ENCODE assay signal across 1 cellular context in the genomic region with DNA sequence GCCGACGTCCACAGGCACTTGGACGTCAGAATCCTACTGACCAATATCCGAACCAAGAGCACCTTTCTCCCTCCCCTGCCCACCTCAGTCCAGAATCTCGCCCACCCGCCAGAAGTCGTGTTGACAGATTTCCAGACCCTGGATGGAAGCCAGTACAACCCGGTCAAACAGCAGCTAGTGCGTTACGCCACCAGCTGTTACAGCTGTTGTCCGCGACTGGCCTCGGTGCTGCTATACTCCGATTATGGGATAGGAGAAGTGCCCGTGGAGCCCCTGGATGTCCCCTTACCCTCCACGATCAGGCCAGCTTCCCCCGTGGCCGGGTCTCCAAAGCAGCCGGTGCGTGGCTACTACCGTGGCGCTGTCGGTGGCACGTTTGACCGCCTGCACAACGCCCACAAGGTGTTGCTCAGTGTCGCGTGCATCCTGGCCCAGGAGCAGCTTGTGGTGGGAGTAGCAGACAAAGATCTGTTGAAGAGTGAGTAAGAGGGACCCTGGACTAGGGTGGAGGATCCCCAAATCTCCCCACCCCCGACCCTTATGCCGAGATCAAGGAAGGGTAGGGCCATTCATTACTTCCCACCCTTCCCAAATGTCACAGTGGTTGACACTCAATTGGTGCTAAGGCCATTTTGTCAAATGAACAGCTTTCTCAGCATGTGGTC.
A peak's percentile ranks its signal among the peaks of the same experiment; 100 is the strongest.
TF ChIP-seq lines count a peak whose summit lies in the region.

No MANE protein-coding gene starts in this region.

TF ChIP-seq in HepG2, 621 proteins besides CTCF, POLR2A, EP300 and RAD21 (continued from another document and continues in another):
- TF ChIP-seq EHMT2 (IDR thresholded peaks at IDR 0.05; ENCODE audit: borderline replicate concordance, low read depth, low read length) (no peak), RARG (CRISPR knock-in tag; IDR thresholded peaks at IDR 0.05; ENCODE audit: low read depth) (0 out of 2 replicates have a peak, but pooled peaks have one; percentile 23), SMC3 (IDR thresholded peaks at IDR 0.05; ENCODE audit: low read length) (no peak), ONECUT2 (CRISPR knock-in tag; IDR thresholded peaks at IDR 0.05) (no peak), RBFOX2 (IDR thresholded peaks at IDR 0.05; ENCODE audit: low read depth, low read length) (no peak), ZSCAN30 (CRISPR knock-in tag; IDR thresholded peaks at IDR 0.05) (no peak), TSC22D2 (CRISPR knock-in tag; IDR thresholded peaks at IDR 0.05; ENCODE audit: borderline replicate concordance) (no peak; the same call in 1 of the 2 replicates), ZSCAN20 (CRISPR knock-in tag; IDR thresholded peaks at IDR 0.05; ENCODE audit: borderline replicate concordance) (no peak), ZMAT3 (CRISPR knock-in tag; conservative IDR thresholded peaks at IDR 0.05) (no peak), ZNF652 (CRISPR knock-in tag; IDR thresholded peaks at IDR 0.05; ENCODE audit: borderline replicate concordance, low read depth) (no peak), SUZ12 (IDR thresholded peaks at IDR 0.05; ENCODE audit: low read depth, low read length) (no peak), SPEN (CRISPR knock-in tag; IDR thresholded peaks at IDR 0.05; ENCODE audit: low read depth) (no peak), ZKSCAN1 (IDR thresholded peaks at IDR 0.05; ENCODE audit: low read length) (no peak), MIXL1 (CRISPR knock-in tag; IDR thresholded peaks at IDR 0.05) (no peak), NCOA2 (CRISPR knock-in tag; IDR thresholded peaks at IDR 0.05) (no peak), ZNF235 (CRISPR knock-in tag; IDR thresholded peaks at IDR 0.05; ENCODE audit: borderline replicate concordance) (no peak), MBNL3 (CRISPR knock-in tag; conservative IDR thresholded peaks at IDR 0.05) (no peak), SSRP1 (CRISPR knock-in tag; IDR thresholded peaks at IDR 0.05) (peak; percentile 90; the same call in 1 of the 2 replicates), TBP (CRISPR knock-in tag; IDR thresholded peaks at IDR 0.05) (no peak), NFIB (CRISPR knock-in tag; IDR thresholded peaks at IDR 0.05; ENCODE audit: borderline replicate concordance) (no peak), ZC3H13 (CRISPR knock-in tag; IDR thresholded peaks at IDR 0.05) (peak; percentile 70; the same call in 1 of the 2 replicates), ZNF558 (CRISPR knock-in tag; IDR thresholded peaks at IDR 0.05; ENCODE audit: borderline replicate concordance) (peak; percentile 11; the same call in 1 of the 2 replicates), ZNF430 (CRISPR knock-in tag; IDR thresholded peaks at IDR 0.05) (0 out of 2 replicates have a peak, but pooled peaks have one; percentile 7), ZIK1 (CRISPR knock-in tag; IDR thresholded peaks at IDR 0.05; ENCODE audit: borderline replicate concordance, low read depth) (no peak; the same call in 1 of the 2 replicates), SALL1 (CRISPR knock-in tag; IDR thresholded peaks at IDR 0.05) (0 out of 2 replicates have a peak, but pooled peaks have one; percentile 10), BRD4 (CRISPR knock-in tag; IDR thresholded peaks at IDR 0.05) (no peak), ZZZ3 (CRISPR knock-in tag; IDR thresholded peaks at IDR 0.05; ENCODE audit: borderline replicate concordance) (no peak), ZNF589 (CRISPR knock-in tag; conservative IDR thresholded peaks at IDR 0.05) (no peak), ZNF761 (CRISPR knock-in tag; conservative IDR thresholded peaks at IDR 0.05) (no peak), PITX1 (CRISPR knock-in tag; IDR thresholded peaks at IDR 0.05) (no peak), ZBTB3 (CRISPR knock-in tag; IDR thresholded peaks at IDR 0.05; ENCODE audit: borderline replicate concordance, low read depth) (no peak), ATF7 (IDR thresholded peaks at IDR 0.05) (no peak), ATF7 (CRISPR knock-in tag; IDR thresholded peaks at IDR 0.05) (no peak), RXRB (CRISPR knock-in tag; IDR thresholded peaks at IDR 0.05; ENCODE audit: borderline replicate concordance) (no peak), KLF15 (CRISPR knock-in tag; IDR thresholded peaks at IDR 0.05; ENCODE audit: borderline replicate concordance) (0 out of 2 replicates have a peak, but pooled peaks have one; percentile 62), ZNF749 (CRISPR knock-in tag; IDR thresholded peaks at IDR 0.05; ENCODE audit: borderline replicate concordance) (no peak), ZNF432 (CRISPR knock-in tag; IDR thresholded peaks at IDR 0.05; ENCODE audit: borderline replicate concordance) (no peak), FOXC1 (CRISPR knock-in tag; IDR thresholded peaks at IDR 0.05; ENCODE audit: borderline replicate concordance) (no peak), MAFG (CRISPR knock-in tag; IDR thresholded peaks at IDR 0.05) (no peak)
- TF ChIP-seq, protein P1, sequence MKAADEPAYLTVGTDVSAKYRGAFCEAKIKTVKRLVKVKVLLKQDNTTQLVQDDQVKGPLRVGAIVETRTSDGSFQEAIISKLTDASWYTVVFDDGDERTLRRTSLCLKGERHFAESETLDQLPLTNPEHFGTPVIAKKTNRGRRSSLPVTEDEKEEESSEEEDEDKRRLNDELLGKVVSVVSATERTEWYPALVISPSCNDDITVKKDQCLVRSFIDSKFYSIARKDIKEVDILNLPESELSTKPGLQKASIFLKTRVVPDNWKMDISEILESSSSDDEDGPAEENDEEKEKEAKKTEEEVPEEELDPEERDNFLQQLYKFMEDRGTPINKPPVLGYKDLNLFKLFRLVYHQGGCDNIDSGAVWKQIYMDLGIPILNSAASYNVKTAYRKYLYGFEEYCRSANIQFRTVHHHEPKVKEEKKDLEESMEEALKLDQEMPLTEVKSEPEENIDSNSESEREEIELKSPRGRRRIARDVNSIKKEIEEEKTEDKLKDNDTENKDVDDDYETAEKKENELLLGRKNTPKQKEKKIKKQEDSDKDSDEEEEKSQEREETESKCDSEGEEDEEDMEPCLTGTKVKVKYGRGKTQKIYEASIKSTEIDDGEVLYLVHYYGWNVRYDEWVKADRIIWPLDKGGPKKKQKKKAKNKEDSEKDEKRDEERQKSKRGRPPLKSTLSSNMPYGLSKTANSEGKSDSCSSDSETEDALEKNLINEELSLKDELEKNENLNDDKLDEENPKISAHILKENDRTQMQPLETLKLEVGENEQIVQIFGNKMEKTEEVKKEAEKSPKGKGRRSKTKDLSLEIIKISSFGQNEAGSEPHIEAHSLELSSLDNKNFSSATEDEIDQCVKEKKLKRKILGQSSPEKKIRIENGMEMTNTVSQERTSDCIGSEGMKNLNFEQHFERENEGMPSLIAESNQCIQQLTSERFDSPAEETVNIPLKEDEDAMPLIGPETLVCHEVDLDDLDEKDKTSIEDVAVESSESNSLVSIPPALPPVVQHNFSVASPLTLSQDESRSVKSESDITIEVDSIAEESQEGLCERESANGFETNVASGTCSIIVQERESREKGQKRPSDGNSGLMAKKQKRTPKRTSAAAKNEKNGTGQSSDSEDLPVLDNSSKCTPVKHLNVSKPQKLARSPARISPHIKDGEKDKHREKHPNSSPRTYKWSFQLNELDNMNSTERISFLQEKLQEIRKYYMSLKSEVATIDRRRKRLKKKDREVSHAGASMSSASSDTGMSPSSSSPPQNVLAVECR (CRISPR knock-in tag; IDR thresholded peaks at IDR 0.05; ENCODE audit: borderline replicate concordance), result peak; percentile 3; the same call in 1 of the 2 replicates
- TF ChIP-seq, protein P2, sequence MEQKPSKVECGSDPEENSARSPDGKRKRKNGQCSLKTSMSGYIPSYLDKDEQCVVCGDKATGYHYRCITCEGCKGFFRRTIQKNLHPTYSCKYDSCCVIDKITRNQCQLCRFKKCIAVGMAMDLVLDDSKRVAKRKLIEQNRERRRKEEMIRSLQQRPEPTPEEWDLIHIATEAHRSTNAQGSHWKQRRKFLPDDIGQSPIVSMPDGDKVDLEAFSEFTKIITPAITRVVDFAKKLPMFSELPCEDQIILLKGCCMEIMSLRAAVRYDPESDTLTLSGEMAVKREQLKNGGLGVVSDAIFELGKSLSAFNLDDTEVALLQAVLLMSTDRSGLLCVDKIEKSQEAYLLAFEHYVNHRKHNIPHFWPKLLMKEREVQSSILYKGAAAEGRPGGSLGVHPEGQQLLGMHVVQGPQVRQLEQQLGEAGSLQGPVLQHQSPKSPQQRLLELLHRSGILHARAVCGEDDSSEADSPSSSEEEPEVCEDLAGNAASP (CRISPR knock-in tag; IDR thresholded peaks at IDR 0.05; ENCODE audit: borderline replicate concordance), result no peak
- TF ChIP-seq, protein P3, sequence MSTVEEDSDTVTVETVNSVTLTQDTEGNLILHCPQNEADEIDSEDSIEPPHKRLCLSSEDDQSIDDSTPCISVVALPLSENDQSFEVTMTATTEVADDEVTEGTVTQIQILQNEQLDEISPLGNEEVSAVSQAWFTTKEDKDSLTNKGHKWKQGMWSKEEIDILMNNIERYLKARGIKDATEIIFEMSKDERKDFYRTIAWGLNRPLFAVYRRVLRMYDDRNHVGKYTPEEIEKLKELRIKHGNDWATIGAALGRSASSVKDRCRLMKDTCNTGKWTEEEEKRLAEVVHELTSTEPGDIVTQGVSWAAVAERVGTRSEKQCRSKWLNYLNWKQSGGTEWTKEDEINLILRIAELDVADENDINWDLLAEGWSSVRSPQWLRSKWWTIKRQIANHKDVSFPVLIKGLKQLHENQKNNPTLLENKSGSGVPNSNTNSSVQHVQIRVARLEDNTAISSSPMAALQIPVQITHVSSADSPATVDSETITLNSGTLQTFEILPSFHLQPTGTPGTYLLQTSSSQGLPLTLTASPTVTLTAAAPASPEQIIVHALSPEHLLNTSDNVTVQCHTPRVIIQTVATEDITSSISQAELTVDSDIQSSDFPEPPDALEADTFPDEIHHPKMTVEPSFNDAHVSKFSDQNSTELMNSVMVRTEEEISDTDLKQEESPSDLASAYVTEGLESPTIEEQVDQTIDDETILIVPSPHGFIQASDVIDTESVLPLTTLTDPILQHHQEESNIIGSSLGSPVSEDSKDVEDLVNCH (CRISPR knock-in tag; IDR thresholded peaks at IDR 0.05), result no peak; the same call in 1 of the 2 replicates
- TF ChIP-seq, protein P4, sequence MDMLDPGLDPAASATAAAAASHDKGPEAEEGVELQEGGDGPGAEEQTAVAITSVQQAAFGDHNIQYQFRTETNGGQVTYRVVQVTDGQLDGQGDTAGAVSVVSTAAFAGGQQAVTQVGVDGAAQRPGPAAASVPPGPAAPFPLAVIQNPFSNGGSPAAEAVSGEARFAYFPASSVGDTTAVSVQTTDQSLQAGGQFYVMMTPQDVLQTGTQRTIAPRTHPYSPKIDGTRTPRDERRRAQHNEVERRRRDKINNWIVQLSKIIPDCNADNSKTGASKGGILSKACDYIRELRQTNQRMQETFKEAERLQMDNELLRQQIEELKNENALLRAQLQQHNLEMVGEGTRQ (IDR thresholded peaks at IDR 0.05; ENCODE audit: low read depth, low read length), result 0 out of 2 replicates have a peak, but pooled peaks have one; percentile 7
- TF ChIP-seq, protein P4 (CRISPR knock-in tag; IDR thresholded peaks at IDR 0.05; ENCODE audit: borderline replicate concordance), result no peak
- TF ChIP-seq, protein P5, sequence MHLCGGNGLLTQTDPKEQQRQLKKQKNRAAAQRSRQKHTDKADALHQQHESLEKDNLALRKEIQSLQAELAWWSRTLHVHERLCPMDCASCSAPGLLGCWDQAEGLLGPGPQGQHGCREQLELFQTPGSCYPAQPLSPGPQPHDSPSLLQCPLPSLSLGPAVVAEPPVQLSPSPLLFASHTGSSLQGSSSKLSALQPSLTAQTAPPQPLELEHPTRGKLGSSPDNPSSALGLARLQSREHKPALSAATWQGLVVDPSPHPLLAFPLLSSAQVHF (CRISPR knock-in tag; IDR thresholded peaks at IDR 0.05), result no peak
- TF ChIP-seq, protein P6, sequence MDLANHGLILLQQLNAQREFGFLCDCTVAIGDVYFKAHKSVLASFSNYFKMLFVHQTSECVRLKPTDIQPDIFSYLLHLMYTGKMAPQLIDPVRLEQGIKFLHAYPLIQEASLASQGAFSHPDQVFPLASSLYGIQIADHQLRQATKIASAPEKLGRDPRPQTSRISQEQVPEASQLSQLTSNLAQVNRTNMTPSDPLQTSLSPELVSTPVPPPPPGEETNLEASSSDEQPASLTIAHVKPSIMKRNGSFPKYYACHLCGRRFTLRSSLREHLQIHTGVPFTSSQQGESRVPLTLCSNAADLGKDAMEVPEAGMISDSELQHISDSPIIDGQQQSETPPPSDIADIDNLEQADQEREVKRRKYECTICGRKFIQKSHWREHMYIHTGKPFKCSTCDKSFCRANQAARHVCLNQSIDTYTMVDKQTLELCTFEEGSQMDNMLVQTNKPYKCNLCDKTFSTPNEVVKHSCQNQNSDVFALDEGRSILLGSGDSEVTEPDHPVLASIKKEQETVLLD (CRISPR knock-in tag; IDR thresholded peaks at IDR 0.05; ENCODE audit: low read depth), result 0 out of 2 replicates have a peak, but pooled peaks have one; percentile 8
- TF ChIP-seq, protein P7, sequence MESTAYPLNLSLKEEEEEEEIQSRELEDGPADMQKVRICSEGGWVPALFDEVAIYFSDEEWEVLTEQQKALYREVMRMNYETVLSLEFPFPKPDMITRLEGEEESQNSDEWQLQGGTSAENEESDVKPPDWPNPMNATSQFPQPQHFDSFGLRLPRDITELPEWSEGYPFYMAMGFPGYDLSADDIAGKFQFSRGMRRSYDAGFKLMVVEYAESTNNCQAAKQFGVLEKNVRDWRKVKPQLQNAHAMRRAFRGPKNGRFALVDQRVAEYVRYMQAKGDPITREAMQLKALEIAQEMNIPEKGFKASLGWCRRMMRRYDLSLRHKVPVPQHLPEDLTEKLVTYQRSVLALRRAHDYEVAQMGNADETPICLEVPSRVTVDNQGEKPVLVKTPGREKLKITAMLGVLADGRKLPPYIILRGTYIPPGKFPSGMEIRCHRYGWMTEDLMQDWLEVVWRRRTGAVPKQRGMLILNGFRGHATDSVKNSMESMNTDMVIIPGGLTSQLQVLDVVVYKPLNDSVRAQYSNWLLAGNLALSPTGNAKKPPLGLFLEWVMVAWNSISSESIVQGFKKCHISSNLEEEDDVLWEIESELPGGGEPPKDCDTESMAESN (CRISPR knock-in tag; conservative IDR thresholded peaks at IDR 0.05), result no peak; the same call in 1 of the 2 replicates
